ENCODE assay signal across 22 cellular contexts in genomic region chr2:128819092-128819491, GRCh38.
"Had no signal": no experiment of that assay in that cellular context is flagged by ENCODE, and none has a peak within 500 bp of the region (broad histone marks: within the 10 kb centered on the region; RNA-seq: fewer than 3 reads in every experiment).

No MANE protein-coding gene starts in this region.

- H3K27ac ChIP-seq: SJSA1, SK-N-MC had no signal

- H3K4me1 ChIP-seq: SJSA1 had no signal

- H3K27me3 ChIP-seq: MG63 had no signal

- H3K36me3 ChIP-seq: MG63, SJSA1 had no signal

- H3K9me3 ChIP-seq: MG63, SJSA1 had no signal

- ATAC-seq: HepG2 had no signal

- H3K4me3 ChIP-seq: MG63, SJSA1, SK-N-MC had no signal

- DNase-seq: IMR-90, Karpas-422, KG1, MG63, NCI-H1092, NCI-H1105 treated with DMSO at 0.1 percent for 48 hours, NCI-H1417 treated with DMSO at 0.1 percent for 48 hours, NCI-H146, NCI-H1694 treated with DMSO at 0.1 percent for 48 hours, NCI-H1930, NCI-H2081, NCI-H2107, NCI-H2227 treated with DMSO at 0.1 percent for 48 hours, NCI-H524, NCI-H526 treated with DMSO at 0.1 percent for 48 hours, NCI-H748 treated with DMSO at 0.1 percent for 48 hours, Right ventricle myocardium superior, RPMI8226, SIG-M5 had no signal
